8 cellular contexts compared by ENCODE assay signal in the genomic region with DNA sequence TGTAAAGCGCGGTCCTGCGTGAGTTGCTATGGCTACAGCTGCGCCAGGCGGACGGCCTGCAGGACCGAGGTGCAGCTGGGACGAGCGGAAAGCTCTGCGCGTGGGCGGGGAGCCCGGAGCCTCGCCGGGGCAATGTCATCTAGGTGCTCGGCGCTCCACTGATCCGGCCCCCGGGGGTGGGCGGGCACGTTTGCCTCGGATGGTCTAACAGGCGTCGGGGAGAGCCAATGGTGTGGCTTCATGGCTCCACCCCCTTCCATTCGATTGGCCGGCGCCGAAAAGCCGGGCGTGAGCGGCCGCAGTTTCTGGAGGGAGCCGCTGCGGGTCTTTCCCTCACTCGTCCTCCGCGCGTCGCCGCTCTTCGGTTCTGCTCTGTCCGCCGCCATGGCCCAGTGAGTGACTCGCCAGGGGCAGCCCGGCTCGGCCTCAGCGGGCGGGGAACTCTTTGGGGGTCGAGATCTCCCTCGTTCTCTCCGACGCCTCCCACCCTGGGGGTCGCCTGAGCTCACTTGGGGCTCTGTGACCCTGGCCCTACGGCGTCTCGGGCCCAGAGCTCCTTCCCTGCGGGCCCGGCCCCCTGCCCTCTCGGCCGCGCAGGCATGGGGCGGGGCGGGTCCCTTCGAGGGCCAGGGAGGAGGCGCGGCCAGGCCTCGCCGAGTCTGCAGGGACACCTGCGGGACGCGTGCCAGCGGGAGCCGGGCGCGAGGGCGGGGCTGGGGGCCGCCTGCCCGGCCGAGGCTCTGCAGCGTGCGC. TPM values are rescaled to one million over a fixed set of nuclear protein-coding genes. Genes with fewer than 3 reads are reported as not detected.
DNase-seq lines count a peak whose midpoint lies in the region; ATAC-seq and TF ChIP-seq lines count a peak whose summit lies in the region.

A gene (plus strand): TSS at position 331 of the 753 bp plus-strand sequence. CDS start 54 bp downstream, at position 385.

- H3K9me3 Mint-ChIP-seq in chondrocyte (ENCODE audit: low read depth) = peaks cover 4% of the 10 kb centered on the region

- H3K4me3 Mint-ChIP-seq in chondrocyte (ENCODE audit: unreplicated experiment) = peak within 1 kb of the TSS; percentile 90

- TF ChIP-seq CTCF in chondrocyte (IDR thresholded peaks at IDR 0.05) (peak; percentile 52), kidney epithelial cell (IDR thresholded peaks at IDR 0.05; ENCODE audit: insufficient read depth, low read length, poor library complexity, severe bottlenecking) (no peak)

- H3K36me3 ChIP-seq in kidney epithelial cell (ENCODE audit: control insufficient read depth, insufficient read depth, low read length) = peaks cover 1% of the 10 kb centered on the region

- H3K36me3 Mint-ChIP-seq in chondrocyte (ENCODE audit: low read depth) = peaks cover 10% of the 10 kb centered on the region

- H3K27ac Mint-ChIP-seq in chondrocyte (ENCODE audit: unreplicated experiment) = peak within 1 kb of the TSS; percentile 87

- peak; percentile 95 for ATAC-seq in HG03432 (IDR thresholded peaks at IDR 0.05; ENCODE audit: unreplicated experiment)

- peak within 1 kb of the TSS; percentile 92 for H3K4me3 ChIP-seq in kidney epithelial cell (ENCODE audit: low read depth, low read length)

- TF ChIP-seq POLR2A in GM19099 (IDR thresholded peaks at IDR 0.05; ENCODE audit: extremely low read depth, insufficient read length, low read depth) = peak; percentile 84

- no peaks in the 10 kb centered on the region for H3K27me3 Mint-ChIP-seq in chondrocyte (ENCODE audit: low read depth)

- peak; percentile 100 for DNase-seq in AG20443 (ENCODE audit: low spot score)
- peak; percentile 100 for DNase-seq in NCI-H510A (lab: John Stamatoyannopoulos, UW)
- DNase-seq in activated CD4-positive, alpha-beta T cell treated with anti-CD3 and anti-CD28 coated beads for 24 hours (ENCODE audit: low read depth in 2 of 2) = peak; percentile 96 to 99
- peak; percentile 100 for DNase-seq in chondrocyte (ENCODE audit: low spot score)
- peak; percentile 86 for DNase-seq in kidney epithelial cell (ENCODE audit: low read depth)
- DNase-seq in stimulated activated CD4-positive, alpha-beta T cell treated with anti-CD3 and anti-CD28 coated beads, Interleukin-15, amount 100 ng/mL, for 48 hours (ENCODE audit: low read depth in 2 of 2) = peak; percentile 97 to 98

- no peaks in the 10 kb centered on the region for H3K27me3 ChIP-seq in kidney epithelial cell (ENCODE audit: control insufficient read depth, insufficient read depth, low read length)

- peaks cover 44% of the 10 kb centered on the region for H3K4me1 Mint-ChIP-seq in chondrocyte (ENCODE audit: low read depth)

RNA-seq across cellular contexts. Expression of the gene that starts here (rescaled TPM):
- total RNA-seq in chondrocyte (114 to 208 TPM (median 118 TPM) in 3 replicates), kidney epithelial cell (208 and 239 TPM in 2 replicates)

Comparison
In these comparisons a context has a peak if more than half of its experiments do, and no peak if none do; other contexts are left out.
1. Peak in every context shown above with its lines: DNase-seq, ATAC-seq and H3K4me3 ChIP-seq.